17 cellular contexts compared by ENCODE assay signal in the genomic region with DNA sequence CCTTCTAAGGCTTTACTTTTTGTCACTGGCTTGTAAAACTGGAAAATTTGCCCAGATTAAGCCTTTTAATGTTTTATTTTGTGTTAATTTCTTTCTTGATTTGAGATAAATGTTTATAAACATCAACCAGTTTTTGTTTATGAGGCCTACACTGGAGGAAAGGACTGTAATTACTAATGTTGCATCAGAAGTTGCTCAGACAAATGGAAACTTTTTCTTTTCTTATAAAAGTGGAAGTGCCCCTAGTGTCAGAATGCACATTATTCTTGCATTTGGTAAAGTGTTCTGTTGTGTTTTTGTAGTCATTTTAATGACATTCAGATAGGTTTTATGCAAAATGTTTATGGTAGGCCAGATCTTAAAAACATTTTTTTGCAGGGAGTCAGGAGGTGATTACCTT. TPM values are rescaled to one million over a fixed set of nuclear protein-coding genes. Genes with fewer than 3 reads are reported as not detected.
DNase-seq lines count a peak whose midpoint lies in the region; ATAC-seq and TF ChIP-seq lines count a peak whose summit lies in the region.
"Had no signal": no experiment of that assay in that cellular context is flagged by ENCODE, and none has a peak within 500 bp of the region (broad histone marks: within the 10 kb centered on the region; RNA-seq: fewer than 3 reads in every experiment).

No MANE protein-coding gene starts in this region.

- DNase-seq in activated CD4-positive, alpha-beta T cell treated with anti-CD3 and anti-CD28 coated beads, Interleukin-2, amount 10 ng/mL, durations not matched to agents 24 days and 14 days: no peak
- DNase-seq in activated CD4-positive, alpha-beta T cell treated with anti-CD3 and anti-CD28 coated beads, Interleukin-2, amount 50 U/mL, for 4 hours: no peak
- DNase-seq in Kasumi-1 (lab: John Stamatoyannopoulos, UW): peak; percentile 30 to 41
- DNase-seq in activated T-helper 1 cell treated with anti-CD3 and anti-CD28 coated beads, Interleukin-12 subunit alpha, Interleukin-12 subunit beta, Interleukin-2, Interleukin-4 antibody, amounts not matched to agents 30 ng/mL and 10 ng/mL and 1 ng/mL, durations not matched to agents 14 hours and 24 hours and 36 hours (ENCODE audit: low spot score): no peak
- DNase-seq in smooth muscle cell (lab: John Stamatoyannopoulos, UW; ENCODE audit: unreplicated experiment): no peak
- DNase-seq in stimulated activated CD4-positive, alpha-beta T cell treated with anti-CD3 and anti-CD28 coated beads, Interleukin-2, amount 100 ng/mL, for 48 hours: no peak
- no peak for DNase-seq in right atrium auricular region (ENCODE audit: low spot score)
- DNase-seq: dermis blood vessel endothelial cell, foreskin keratinocyte, NCI-H187, NCI-H748 treated with DMSO at 0.1 percent for 48 hours, occipital lobe, Right ventricle myocardium superior had no signal

- H3K27me3 ChIP-seq in smooth muscle cell (ENCODE audit: low read depth) (no peaks in the 10 kb centered on the region), right atrium auricular region (no peaks in the 10 kb centered on the region)
- H3K27me3 ChIP-seq: foreskin keratinocyte, suprapubic skin had no signal

- H3K4me1 ChIP-seq in smooth muscle cell (ENCODE audit: low read depth) (no peaks in the 10 kb centered on the region), right atrium auricular region (peaks cover 0 to 5% of the 10 kb centered on the region in 2 donors)
- H3K4me1 ChIP-seq: foreskin keratinocyte, suprapubic skin had no signal

- H2AFZ ChIP-seq in smooth muscle cell (ENCODE audit: low read depth): no peak overlapping the region

- no peaks in the 10 kb centered on the region for H3K27me3 Mint-ChIP-seq in activated CD4-positive, alpha-beta T cell treated with anti-CD3 and anti-CD28 coated beads, Interleukin-2, amount 10 ng/mL, durations not matched to agents 24 days and 14 days
- no peaks in the 10 kb centered on the region for H3K27me3 Mint-ChIP-seq in activated T-helper 1 cell treated with anti-CD3 and anti-CD28 coated beads, Interleukin-12 subunit alpha, Interleukin-12 subunit beta, Interleukin-2, Interleukin-4 antibody, amounts not matched to agents 30 ng/mL and 10 ng/mL and 1 ng/mL, durations not matched to agents 14 hours and 24 hours and 36 hours (ENCODE audit: insufficient read depth)
- H3K27me3 Mint-ChIP-seq: IgD-negative memory B cell had no signal

- H3K27ac ChIP-seq in smooth muscle cell (ENCODE audit: low read depth) (peak overlapping the region; percentile 48), right atrium auricular region (no peak overlapping the region)
- H3K27ac ChIP-seq: foreskin keratinocyte, suprapubic skin had no signal

- no peaks in the 10 kb centered on the region for H3K36me3 ChIP-seq in smooth muscle cell (ENCODE audit: low read depth)
- no peaks in the 10 kb centered on the region for H3K36me3 ChIP-seq in right atrium auricular region
- H3K36me3 ChIP-seq: suprapubic skin had no signal

- H3K79me2 ChIP-seq in smooth muscle cell (ENCODE audit: low read depth): peaks cover 48% of the 10 kb centered on the region

- H3K9ac ChIP-seq in smooth muscle cell (ENCODE audit: low read depth): no peak overlapping the region

- H3K4me2 ChIP-seq in smooth muscle cell: no peak overlapping the region

- ATAC-seq in HG03571 (IDR thresholded peaks at IDR 0.05; ENCODE audit: unreplicated experiment): no peak
- ATAC-seq: foreskin keratinocyte had no signal

- intact Hi-C loops in activated CD4-positive, alpha-beta T cell treated with anti-CD3 and anti-CD28 coated beads, Interleukin-2, amount 10 ng/mL, durations not matched to agents 24 days and 14 days (cut with micrococcal nuclease): loop anchor here (1.0 to 2.0 kb wide), 2 partner anchors 206 to 211 kb away; no protein-coding TSS in a partner anchor
- intact Hi-C loops in activated T-helper 1 cell treated with anti-CD3 and anti-CD28 coated beads, Interleukin-12 subunit alpha, Interleukin-12 subunit beta, Interleukin-2, Interleukin-4 antibody, amounts not matched to agents 30 ng/mL and 10 ng/mL and 1 ng/mL, durations not matched to agents 14 hours and 24 hours and 36 hours (cut with micrococcal nuclease): loop anchor here (2.0 to 5.0 kb wide), 2 partner anchors 24 to 100 kb away; no protein-coding TSS in a partner anchor

- H3K9me3 Mint-ChIP-seq in activated CD4-positive, alpha-beta T cell treated with anti-CD3 and anti-CD28 coated beads, Interleukin-2, amount 10 ng/mL, durations not matched to agents 24 days and 14 days: peaks cover 12% of the 10 kb centered on the region
- H3K9me3 Mint-ChIP-seq in activated T-helper 1 cell treated with anti-CD3 and anti-CD28 coated beads, Interleukin-12 subunit alpha, Interleukin-12 subunit beta, Interleukin-2, Interleukin-4 antibody, amounts not matched to agents 30 ng/mL and 10 ng/mL and 1 ng/mL, durations not matched to agents 14 hours and 24 hours and 36 hours: peaks cover 20% of the 10 kb centered on the region

- no peak overlapping the region for H3K4me3 Mint-ChIP-seq in activated CD4-positive, alpha-beta T cell treated with anti-CD3 and anti-CD28 coated beads, Interleukin-2, amount 10 ng/mL, durations not matched to agents 24 days and 14 days
- no peak overlapping the region for H3K4me3 Mint-ChIP-seq in activated T-helper 1 cell treated with anti-CD3 and anti-CD28 coated beads, Interleukin-12 subunit alpha, Interleukin-12 subunit beta, Interleukin-2, Interleukin-4 antibody, amounts not matched to agents 30 ng/mL and 10 ng/mL and 1 ng/mL, durations not matched to agents 14 hours and 24 hours and 36 hours

- H3K36me3 Mint-ChIP-seq in activated CD4-positive, alpha-beta T cell treated with anti-CD3 and anti-CD28 coated beads, Interleukin-2, amount 10 ng/mL, durations not matched to agents 24 days and 14 days (ENCODE audit: low read depth): peaks cover 15% of the 10 kb centered on the region
- H3K36me3 Mint-ChIP-seq in activated T-helper 1 cell treated with anti-CD3 and anti-CD28 coated beads, Interleukin-12 subunit alpha, Interleukin-12 subunit beta, Interleukin-2, Interleukin-4 antibody, amounts not matched to agents 30 ng/mL and 10 ng/mL and 1 ng/mL, durations not matched to agents 14 hours and 24 hours and 36 hours (ENCODE audit: low read depth): peaks cover 17% of the 10 kb centered on the region

- H3K4me3 ChIP-seq in smooth muscle cell (no peak overlapping the region), right atrium auricular region (no peak overlapping the region)
- H3K4me3 ChIP-seq: skin epidermis, suprapubic skin had no signal

- peak overlapping the region; percentile 14 for H3K27ac Mint-ChIP-seq in activated CD4-positive, alpha-beta T cell treated with anti-CD3 and anti-CD28 coated beads, Interleukin-2, amount 10 ng/mL, durations not matched to agents 24 days and 14 days
- peak overlapping the region; percentile 5 for H3K27ac Mint-ChIP-seq in activated T-helper 1 cell treated with anti-CD3 and anti-CD28 coated beads, Interleukin-12 subunit alpha, Interleukin-12 subunit beta, Interleukin-2, Interleukin-4 antibody, amounts not matched to agents 30 ng/mL and 10 ng/mL and 1 ng/mL, durations not matched to agents 14 hours and 24 hours and 36 hours

- H3K4me1 Mint-ChIP-seq in activated CD4-positive, alpha-beta T cell treated with anti-CD3 and anti-CD28 coated beads, Interleukin-2, amount 10 ng/mL, durations not matched to agents 24 days and 14 days: peaks cover 18% of the 10 kb centered on the region
- H3K4me1 Mint-ChIP-seq in activated T-helper 1 cell treated with anti-CD3 and anti-CD28 coated beads, Interleukin-12 subunit alpha, Interleukin-12 subunit beta, Interleukin-2, Interleukin-4 antibody, amounts not matched to agents 30 ng/mL and 10 ng/mL and 1 ng/mL, durations not matched to agents 14 hours and 24 hours and 36 hours (ENCODE audit: low read depth): peaks cover 23% of the 10 kb centered on the region

- H3F3A ChIP-seq in smooth muscle cell (ENCODE audit: low read depth): peaks cover 4% of the 10 kb centered on the region

- no peaks in the 10 kb centered on the region for H4K20me1 ChIP-seq in smooth muscle cell (ENCODE audit: low read depth)

- no peaks in the 10 kb centered on the region for H3K9me3 ChIP-seq in smooth muscle cell (replicated peaks; ENCODE audit: low read depth)
- no peaks in the 10 kb centered on the region for H3K9me3 ChIP-seq in right atrium auricular region
- H3K9me3 ChIP-seq: suprapubic skin had no signal

- no peak for TF ChIP-seq CTCF in smooth muscle cell (IDR thresholded peaks at IDR 0.05; ENCODE audit: borderline replicate concordance, insufficient read depth, poor library complexity, severe bottlenecking)
- TF ChIP-seq CTCF in right atrium auricular region (IDR thresholded peaks at IDR 0.05): no peak

RNA-seq across cellular contexts. Expression of gene LCLAT1, which starts 25.3 kb away (rescaled TPM):
- 31.4 and 34.7 TPM in 2 replicates for total RNA-seq in activated CD4-positive, alpha-beta T cell treated with anti-CD3 and anti-CD28 coated beads, Interleukin-2, amount 10 ng/mL, durations not matched to agents 24 days and 14 days
- 40.1 and 46.2 TPM in 2 replicates for total RNA-seq in activated T-helper 1 cell treated with anti-CD3 and anti-CD28 coated beads, Interleukin-12 subunit alpha, Interleukin-12 subunit beta, Interleukin-2, Interleukin-4 antibody, amounts not matched to agents 30 ng/mL and 10 ng/mL and 1 ng/mL, durations not matched to agents 14 hours and 24 hours and 36 hours
- total RNA-seq in smooth muscle cell (11.7 and 15.9 TPM in 2 replicates), right atrium auricular region (10 to 100 TPM; 13.2 to 14.3 TPM)
- 2.6 and 4.8 TPM in 2 replicates for polyA plus RNA-seq in smooth muscle cell

Comparison
In these comparisons a context has a peak if more than half of its experiments do, and no peak if none do; other contexts are left out.
1. DNase-seq: peak in Kasumi-1 (2 of 2); none in activated CD4-positive, alpha-beta T cell treated with anti-CD3 and anti-CD28 coated beads, Interleukin-2, amount 10 ng/mL, durations not matched to agents 24 days and 14 days (single experiment), activated CD4-positive, alpha-beta T cell treated with anti-CD3 and anti-CD28 coated beads, Interleukin-2, amount 50 U/mL, for 4 hours (0 of 2), activated T-helper 1 cell treated with anti-CD3 and anti-CD28 coated beads, Interleukin-12 subunit alpha, Interleukin-12 subunit beta, Interleukin-2, Interleukin-4 antibody, amounts not matched to agents 30 ng/mL and 10 ng/mL and 1 ng/mL, durations not matched to agents 14 hours and 24 hours and 36 hours (single experiment), smooth muscle cell (single experiment), stimulated activated CD4-positive, alpha-beta T cell treated with anti-CD3 and anti-CD28 coated beads, Interleukin-2, amount 100 ng/mL, for 48 hours (0 of 2) and right atrium auricular region (single experiment).